ENCODE assay signal across 16 cellular contexts in genomic region chr12:122855985-122856831, GRCh38. TPM values are rescaled to one million over a fixed set of nuclear protein-coding genes. Genes with fewer than 3 reads are reported as not detected.
DNase-seq lines count a peak whose midpoint lies in the region; ATAC-seq and TF ChIP-seq lines count a peak whose summit lies in the region.
"Had no signal": no experiment of that assay in that cellular context is flagged by ENCODE, and none has a peak within 500 bp of the region (broad histone marks: within the 10 kb centered on the region; RNA-seq: fewer than 3 reads in every experiment).

No MANE protein-coding gene starts in this region.

- RAD21 ChIA-PET in HCT116 (lab: Charles Lee; ENCODE audit: low non-redundant PET in 1 of 2, low total read pairs in 2 of 2, uncharacterized antibody in 2 of 2, unreplicated experiment in 2 of 2), result interaction anchor here in 1 of 2 experiments (0.8 kb wide), 1 partner anchor 62 kb away, joined by 3 read pairs; no protein-coding TSS in a partner anchor

- intact Hi-C loops in HCT116 (cut with micrococcal nuclease), result no loop called here

- no peak overlapping the region for H3K9ac ChIP-seq in HCT116 (ENCODE audit: low read length)

- no peak for TF ChIP-seq POLR2A in HCT116 (IDR thresholded peaks at IDR 0.05; ENCODE audit: borderline replicate concordance, extremely low read depth, insufficient read depth, insufficient read length)

- H3K79me2 ChIP-seq in HCT116 (ENCODE audit: insufficient read depth, low read length), result no peaks in the 10 kb centered on the region

- TF ChIP-seq RAD21 in HCT116 (IDR thresholded peaks at IDR 0.05; ENCODE audit: low read depth), result no peak

- H3K9me3 Mint-ChIP-seq in memory B cell, result no peaks in the 10 kb centered on the region
- H3K9me3 Mint-ChIP-seq: IgD-negative memory B cell; natural killer cell treated with Interleukin-12 subunit alpha and Interleukin-12 subunit beta and Interleukin-15 and Interleukin-18, amount 100 ng/mL, for 72 hours had no signal

- DNase-seq in NCI-H2196 (lab: John Stamatoyannopoulos, UW; ENCODE audit: unreplicated experiment), result peak; percentile 41
- DNase-seq in NCI-H2196 treated with DMSO at 0.1 percent for 48 hours (lab: John Stamatoyannopoulos, UW; ENCODE audit: unreplicated experiment), result no peak
- DNase-seq in HCT116 (ENCODE audit: low read depth, low spot score), result no peak
- peak; percentile 87 to 93 for DNase-seq in SHP77 (lab: John Stamatoyannopoulos, UW)
- no peak for DNase-seq in memory B cell (ENCODE audit: low spot score in 2 of 2)
- DNase-seq in Kasumi-1 (lab: John Stamatoyannopoulos, UW), result no peak
- no peak for DNase-seq in NCI-H2081 (lab: John Stamatoyannopoulos, UW)
- DNase-seq: activated CD4-positive, alpha-beta T cell treated with anti-CD3 and anti-CD28 coated beads for 4 hours; C1 segment of cervical spinal cord; NCI-H2081 treated with DMSO at 0.1 percent for 48 hours; stimulated activated CD4-positive, alpha-beta T cell treated with anti-CD3 and anti-CD28 coated beads, Interleukin-4, amount 100 ng/mL, for 24 hours had no signal

- no peaks in the 10 kb centered on the region for H3K9me3 ChIP-seq in HCT116 (ENCODE audit: control insufficient read depth in 1 of 2, insufficient read depth in 1 of 2, low read depth in 1 of 2, low read length in 2 of 2)
- H3K9me3 ChIP-seq: A549 had no signal

- H3K4me3 Mint-ChIP-seq in memory B cell, result no peak overlapping the region
- H3K4me3 Mint-ChIP-seq: IgD-negative memory B cell; natural killer cell treated with Interleukin-12 subunit alpha and Interleukin-12 subunit beta and Interleukin-15 and Interleukin-18, amount 100 ng/mL, for 72 hours had no signal

- H4K20me1 ChIP-seq in HCT116 (ENCODE audit: insufficient read depth), result no peaks in the 10 kb centered on the region

- no peak overlapping the region for H3K4me3 ChIP-seq in HCT116 (replicated peaks in 1 of 2; ENCODE audit: low read depth in 1 of 2, low read length in 2 of 2)
- H3K4me3 ChIP-seq: A549 had no signal

- no peaks in the 10 kb centered on the region for H3K4me1 ChIP-seq in HCT116 (ENCODE audit: control insufficient read depth in 1 of 2, insufficient read depth in 2 of 2, low read length in 2 of 2)
- H3K4me1 ChIP-seq: A549 had no signal

- CTCF ChIA-PET in HCT116 (lab: Charles Lee), result interaction anchor here (1.1 kb wide), 1 partner anchor 14 kb away, joined by 3 read pairs; no protein-coding TSS in a partner anchor

- H3K36me3 Mint-ChIP-seq in memory B cell, result peaks cover 15% of the 10 kb centered on the region
- H3K36me3 Mint-ChIP-seq: IgD-negative memory B cell; natural killer cell treated with Interleukin-12 subunit alpha and Interleukin-12 subunit beta and Interleukin-15 and Interleukin-18, amount 100 ng/mL, for 72 hours had no signal

- POLR2A ChIA-PET in HCT116 (lab: Charles Lee), result interaction anchor here (1.0 kb wide), 1 partner anchor 100 kb away, joined by 4 read pairs; no protein-coding TSS in a partner anchor

- TSS peak; percentile 33 for BruUV-seq in HCT116 (replicated peaks; lab: Mats Ljungman, UMichigan)

- H3K4me2 ChIP-seq in HCT116 (ENCODE audit: low read length), result no peak overlapping the region
- H3K4me2 ChIP-seq: A549 had no signal

- peak overlapping the region; percentile 69 for H3K27ac Mint-ChIP-seq in memory B cell
- H3K27ac Mint-ChIP-seq: natural killer cell treated with Interleukin-12 subunit alpha and Interleukin-12 subunit beta and Interleukin-15 and Interleukin-18, amount 100 ng/mL, for 72 hours had no signal

- H3K27me3 Mint-ChIP-seq in memory B cell, result no peaks in the 10 kb centered on the region
- H3K27me3 Mint-ChIP-seq: IgD-negative memory B cell; natural killer cell treated with Interleukin-12 subunit alpha and Interleukin-12 subunit beta and Interleukin-15 and Interleukin-18, amount 100 ng/mL, for 72 hours had no signal

- no peaks in the 10 kb centered on the region for H3K9me2 ChIP-seq in HCT116 (ENCODE audit: insufficient read depth)

- H3K27ac ChIP-seq in HCT116 (ENCODE audit: low read depth, low read length), result no peak overlapping the region
- H3K27ac ChIP-seq: A549, HL-60 had no signal

- H3K36me3 ChIP-seq in HCT116 (ENCODE audit: control insufficient read depth in 1 of 2, insufficient read depth in 2 of 2, low read length in 2 of 2), result peaks cover 0 to 7% of the 10 kb centered on the region in 2 experiments; a peak in 2 of 4 replicates

- H3K27me3 ChIP-seq in HCT116 (ENCODE audit: insufficient read depth, low read length), result no peaks in the 10 kb centered on the region

- no peak for ATAC-seq in HCT116
- ATAC-seq in memory B cell (ENCODE audit: low read depth), result no peak
- no peak for ATAC-seq in HG03280 (IDR thresholded peaks at IDR 0.05; ENCODE audit: unreplicated experiment)
- ATAC-seq: A549; natural killer cell treated with Interleukin-12 subunit alpha and Interleukin-12 subunit beta and Interleukin-15 and Interleukin-18, amount 100 ng/mL, for 72 hours had no signal

- H2AFZ ChIP-seq in HCT116 (ENCODE audit: low read depth, low read length, poor library complexity, severe bottlenecking), result no peak overlapping the region

- TF ChIP-seq CTCF in HCT116 (IDR thresholded peaks at IDR 0.05 in 2 of 3, conservative IDR thresholded peaks at IDR 0.05 in 1 of 3; ENCODE audit: borderline replicate concordance in 1 of 3, insufficient read depth in 1 of 3, low read depth in 2 of 3, low read length in 2 of 3), result no peak

- H3K4me1 Mint-ChIP-seq in memory B cell, result peaks cover 2% of the 10 kb centered on the region

TF ChIP-seq in HCT116, 20 proteins besides CTCF, POLR2A, EP300 and RAD21:
- TF ChIP-seq JUND (IDR thresholded peaks at IDR 0.05), result no peak
- no peak for TF ChIP-seq EZH2phosphoT487 (IDR thresholded peaks at IDR 0.05; ENCODE audit: borderline replicate concordance)
- no peak for TF ChIP-seq SRF (IDR thresholded peaks at IDR 0.05; ENCODE audit: low read depth)
- TF ChIP-seq YY1 (IDR thresholded peaks at IDR 0.05; ENCODE audit: extremely low read depth, insufficient replicate concordance, low read depth, low read length), result no peak
- no peak for TF ChIP-seq EZH2 (IDR thresholded peaks at IDR 0.05)
- no peak for TF ChIP-seq REST (IDR thresholded peaks at IDR 0.05; ENCODE audit: low read depth)
- no peak for TF ChIP-seq FOSL1 (IDR thresholded peaks at IDR 0.05; ENCODE audit: low read depth)
- TF ChIP-seq CBX3 (IDR thresholded peaks at IDR 0.05; ENCODE audit: low read depth), result no peak
- TF ChIP-seq SIN3A (IDR thresholded peaks at IDR 0.05; ENCODE audit: low read depth), result no peak
- no peak for TF ChIP-seq ZNF274 (IDR thresholded peaks at IDR 0.05; ENCODE audit: low read depth, low read length)
- TF ChIP-seq POLR2AphosphoS5 (IDR thresholded peaks at IDR 0.05; ENCODE audit: low read depth, low read length), result no peak
- TF ChIP-seq, protein P1, sequence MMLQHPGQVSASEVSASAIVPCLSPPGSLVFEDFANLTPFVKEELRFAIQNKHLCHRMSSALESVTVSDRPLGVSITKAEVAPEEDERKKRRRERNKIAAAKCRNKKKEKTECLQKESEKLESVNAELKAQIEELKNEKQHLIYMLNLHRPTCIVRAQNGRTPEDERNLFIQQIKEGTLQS (IDR thresholded peaks at IDR 0.05), result no peak
TF ChIP-seq in HCT116: peak in this region for 0.

RNA-seq across cellular contexts. Expression of gene HIP1R, which starts 21.0 kb away (rescaled TPM):
- total RNA-seq in HCT116 (2021; ENCODE audit: unreplicated experiment), result 57.8 TPM
- 36.7 and 38.8 TPM in 2 replicates for polyA plus RNA-seq in HCT116 (2012)

RNA-seq across cellular contexts. Expression of gene VPS37B, which starts 39.7 kb away (rescaled TPM):
- total RNA-seq in HCT116 (2021; ENCODE audit: unreplicated experiment), result 55.0 TPM
- polyA plus RNA-seq in HCT116 (2012), result 48.3 and 53.6 TPM in 2 replicates

Comparison
In these comparisons a context has a peak if more than half of its experiments do, and no peak if none do; other contexts are left out.
1. DNase-seq: peak in NCI-H2196 (single experiment) and SHP77 (2 of 2); none in NCI-H2196 treated with DMSO at 0.1 percent for 48 hours (single experiment), HCT116 (single experiment), memory B cell (0 of 2), Kasumi-1 (0 of 2) and NCI-H2081 (0 of 2).